Comparison of ENCODE assay signal across 8 cellular contexts in the genomic region with DNA sequence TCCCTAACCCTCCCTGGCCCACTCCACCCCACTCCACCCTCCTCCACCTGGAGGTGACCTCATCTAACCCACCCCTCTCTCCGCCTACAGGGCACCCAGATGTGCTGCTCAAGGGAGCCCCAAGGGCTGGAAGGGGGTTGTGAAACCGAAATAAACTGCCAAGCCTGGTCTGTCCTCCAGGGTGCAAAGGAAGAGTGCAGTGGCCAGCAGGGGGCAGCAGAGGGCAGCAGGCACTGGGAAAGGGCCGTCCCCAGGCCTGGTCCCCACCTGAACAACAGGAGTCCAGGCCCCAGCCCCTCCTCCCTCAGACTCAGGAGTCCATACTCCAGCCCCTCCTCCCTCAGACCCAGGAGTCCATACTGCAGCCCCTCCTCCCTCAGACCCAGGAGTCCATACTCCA. TPM values are rescaled to one million over a fixed set of nuclear protein-coding genes. Genes with fewer than 3 reads are reported as not detected.
DNase-seq lines count a peak whose midpoint lies in the region; ATAC-seq and TF ChIP-seq lines count a peak whose summit lies in the region.

No MANE protein-coding gene starts in this region.

- H3K9me3 ChIP-seq in Peyer's patch (no peaks in the 10 kb centered on the region), neuronal stem cell (replicated peaks in 1 of 2; ENCODE audit: control insufficient read depth in 2 of 2, insufficient read depth in 1 of 2, low read depth in 1 of 2, low read length in 2 of 2) (no peaks in the 10 kb centered on the region), testis (no peaks in the 10 kb centered on the region)

- H3K4me2 ChIP-seq in neuronal stem cell (ENCODE audit: insufficient read depth, low read length, poor library complexity, severe bottlenecking) = no peak overlapping the region

- peak overlapping the region; percentile 61 for H2AFZ ChIP-seq in neuronal stem cell (ENCODE audit: low read length)

- ATAC-seq in GM18909 (IDR thresholded peaks at IDR 0.05; ENCODE audit: poor library complexity, unreplicated experiment) = peak; percentile 67
- peak; percentile 95 to 97 for ATAC-seq in activated T-cell treated with anti-CD3 and anti-CD28 coated beads, Interleukin-2, amount 50 U/mL, for 72 hours (replicated peaks in 1 of 2)

- no peak overlapping the region for H4K91ac ChIP-seq in neuronal stem cell (ENCODE audit: low read depth, low read length, poor library complexity)

- peak overlapping the region; percentile 15 for H3K18ac ChIP-seq in neuronal stem cell (ENCODE audit: low read length)

- no peak overlapping the region for H3K4ac ChIP-seq in neuronal stem cell (ENCODE audit: low read length)

- TF ChIP-seq CTCF in Peyer's patch (IDR thresholded peaks at IDR 0.05) = peak; percentile 69 to 95 (median 90)
- TF ChIP-seq CTCF in testis (IDR thresholded peaks at IDR 0.05) = peak; percentile 92 to 95 (median 94)

- H3K27me3 ChIP-seq in Peyer's patch (no peaks in the 10 kb centered on the region), neuronal stem cell (ENCODE audit: control insufficient read depth in 3 of 3, insufficient read depth in 3 of 3, low read depth in 1 of 3, low read length in 3 of 3) (no peaks in the 10 kb centered on the region), testis (no peaks in the 10 kb centered on the region)

- H3K4me3 ChIP-seq in Jurkat, Clone E6-1 (ENCODE audit: low read length) = no peak overlapping the region
- H3K4me3 ChIP-seq in Peyer's patch (no peak overlapping the region), neuronal stem cell (ENCODE audit: low read length in 2 of 2) (no peak overlapping the region), testis (no peak overlapping the region)

- no peak overlapping the region for H2BK120ac ChIP-seq in neuronal stem cell (ENCODE audit: low read depth, low read length)

- no peak overlapping the region for H3K14ac ChIP-seq in neuronal stem cell (ENCODE audit: low read length)

- no peak overlapping the region for H4K8ac ChIP-seq in neuronal stem cell (ENCODE audit: low read depth, low read length)

- WGBS in neuronal stem cell (ENCODE audit: extremely low coverage in 2 of 2, insufficient read length in 2 of 2, insufficient replicate concordance in 1 of 2), 2 donors = no CpG with 5 or more reads among the region's 3 CpGs
- WGBS in testis, 2 donors = 28% methylated on average over 3 of the region's 3 CpGs; no CpG with 5 or more reads in 1 of the 2 donors

- H3K27me3 Mint-ChIP-seq in activated T-cell treated with anti-CD3 and anti-CD28 coated beads, Interleukin-2, amount 50 U/mL, for 72 hours (ENCODE audit: low read depth) = no peaks in the 10 kb centered on the region

- H3K27ac ChIP-seq in Peyer's patch (no peak overlapping the region), neuronal stem cell (replicated peaks; ENCODE audit: low read length) (no peak overlapping the region), testis (no peak overlapping the region)

- no peak overlapping the region for H3K27ac Mint-ChIP-seq in activated T-cell treated with anti-CD3 and anti-CD28 coated beads, Interleukin-2, amount 50 U/mL, for 72 hours

- H2BK5ac ChIP-seq in neuronal stem cell (ENCODE audit: low read length) = no peak overlapping the region

- intact Hi-C loops in testis (cut with DNase I; ENCODE audit: low total_unique reads) = no loop called here

- no peaks in the 10 kb centered on the region for H3K36me3 Mint-ChIP-seq in activated T-cell treated with anti-CD3 and anti-CD28 coated beads, Interleukin-2, amount 50 U/mL, for 72 hours (ENCODE audit: insufficient read depth in 2 of 2)

- H2BK12ac ChIP-seq in neuronal stem cell (ENCODE audit: low read length) = no peak overlapping the region

- H3K9me3 Mint-ChIP-seq in activated T-cell treated with anti-CD3 and anti-CD28 coated beads, Interleukin-2, amount 50 U/mL, for 72 hours = no peaks in the 10 kb centered on the region

- H3K9ac ChIP-seq in neuronal stem cell (ENCODE audit: low read depth, low read length, poor library complexity) = no peak overlapping the region

- H3K23ac ChIP-seq in neuronal stem cell (ENCODE audit: low read depth, low read length, poor library complexity) = no peak overlapping the region

- H3K4me1 Mint-ChIP-seq in activated T-cell treated with anti-CD3 and anti-CD28 coated beads, Interleukin-2, amount 50 U/mL, for 72 hours (ENCODE audit: low read depth) = peaks cover 8% of the 10 kb centered on the region

- DNase-seq in AG08396 (ENCODE audit: low spot score) (peak; percentile 90), Peyer's patch (peak; percentile 68 to 92 (median 88)), fibroblast of peridontal ligament (ENCODE audit: extremely low read depth) (peak; percentile 64), neuronal stem cell (ENCODE audit: low spot score) (peak; percentile 88), testis (peak; percentile 90)
- DNase-seq in Jurkat, Clone E6-1 (ENCODE audit: low read depth, low spot score) = peak; percentile 74
- DNase-seq in activated T-cell treated with anti-CD3 and anti-CD28 coated beads, Interleukin-2, amount 50 U/mL, for 72 hours = peak; percentile 86 to 90

- H3K79me1 ChIP-seq in neuronal stem cell (ENCODE audit: low read depth, low read length) = peaks cover 1% of the 10 kb centered on the region

- TF ChIP-seq POLR2A in Peyer's patch (IDR thresholded peaks at IDR 0.05) = no peak
- no peak for TF ChIP-seq POLR2A in testis (IDR thresholded peaks at IDR 0.05)

- peak overlapping the region; percentile 97 for H2BK15ac ChIP-seq in neuronal stem cell (ENCODE audit: low read length)

- H3K4me1 ChIP-seq in Peyer's patch (peaks cover 0 to 16% (median 0%) of the 10 kb centered on the region in 4 donors), neuronal stem cell (ENCODE audit: control insufficient read depth in 2 of 2, insufficient read depth in 1 of 2, low read depth in 1 of 2, low read length in 2 of 2) (peaks cover 7 to 16% of the 10 kb centered on the region in 2 donors), testis (no peaks in the 10 kb centered on the region)

- H3K36me3 ChIP-seq in Peyer's patch (peaks cover 0 to 19% (median 0%) of the 10 kb centered on the region in 3 donors), neuronal stem cell (replicated peaks in 1 of 2; ENCODE audit: control insufficient read depth in 2 of 2, insufficient read depth in 2 of 2, low read length in 2 of 2) (no peaks in the 10 kb centered on the region), testis (ENCODE audit: low read depth, missing control alignments) (no peaks in the 10 kb centered on the region)

- no peak overlapping the region for H2AK5ac ChIP-seq in neuronal stem cell (ENCODE audit: low read depth, low read length)

- no peak overlapping the region for H3K4me3 Mint-ChIP-seq in activated T-cell treated with anti-CD3 and anti-CD28 coated beads, Interleukin-2, amount 50 U/mL, for 72 hours

RNA-seq across cellular contexts. Expression of a gene that starts 8.4 kb away (rescaled TPM):
- polyA plus RNA-seq in Jurkat, Clone E6-1 (2012; ENCODE audit: insufficient read depth, insufficient read length) = not detected
- total RNA-seq in Peyer's patch (10 to 100 TPM; 32.2 to 40.2 (median 37.1) TPM), testis (100 to 1,000 TPM in 1 of 2 donors, 10 to 100 TPM in 1; 67.8 to 128 TPM)
- under 1 TPM in 1 of 2 donors, not detected in 1; 0.21 TPM for total RNA-seq in activated T-cell treated with anti-CD3 and anti-CD28 coated beads, Interleukin-2, amount 50 U/mL, for 72 hours
- polyA plus RNA-seq in neuronal stem cell (2013, experiment 1 of 2) = 28.4 TPM
- polyA plus RNA-seq in neuronal stem cell (2013, experiment 2 of 2) = 27.8 TPM
- polyA plus RNA-seq in testis (ENCODE audit: insufficient read depth, low read depth, low replicate concordance) = 113 TPM

RNA-seq across cellular contexts. Expression of a gene that starts 22.8 kb away (rescaled TPM):
- polyA plus RNA-seq in Jurkat, Clone E6-1 (2012; ENCODE audit: insufficient read depth, insufficient read length) = not detected
- 100 to 1,000 TPM in 3 of 4 donors, 10 to 100 TPM in 1; 84.2 to 197 (median 132) TPM for total RNA-seq in Peyer's patch
- not detected for total RNA-seq in activated T-cell treated with anti-CD3 and anti-CD28 coated beads, Interleukin-2, amount 50 U/mL, for 72 hours
- polyA plus RNA-seq in neuronal stem cell (2013, experiment 1 of 2) = 0.42 TPM
- polyA plus RNA-seq in neuronal stem cell (2013, experiment 2 of 2) = 0.43 TPM
- total RNA-seq in testis = 1 to 10 TPM; 4.9 to 6.9 TPM
- polyA plus RNA-seq in testis (ENCODE audit: insufficient read depth, low read depth, low replicate concordance) = 1.9 TPM

RNA-seq across cellular contexts. Expression of a gene that starts 45.6 kb away (rescaled TPM):
- polyA plus RNA-seq in Jurkat, Clone E6-1 (2012; ENCODE audit: insufficient read depth, insufficient read length) = 7.4 TPM
- total RNA-seq in Peyer's patch (100 to 1,000 TPM in 3 of 4 donors, 10 to 100 TPM in 1; 25.6 to 171 (median 122) TPM), testis (100 to 1,000 TPM; 268 to 278 TPM)
- total RNA-seq in activated T-cell treated with anti-CD3 and anti-CD28 coated beads, Interleukin-2, amount 50 U/mL, for 72 hours = 1 to 10 TPM; 2.8 to 3.3 TPM
- polyA plus RNA-seq in neuronal stem cell (2013, experiment 1 of 2) = 210 TPM
- polyA plus RNA-seq in neuronal stem cell (2013, experiment 2 of 2) = 208 TPM
- 158 TPM for polyA plus RNA-seq in testis (ENCODE audit: insufficient read depth, low read depth, low replicate concordance)

RNA-seq across cellular contexts. Expression of a gene that starts 52.0 kb away (rescaled TPM):
- 1.4 TPM for polyA plus RNA-seq in Jurkat, Clone E6-1 (2012; ENCODE audit: insufficient read depth, insufficient read length)
- total RNA-seq in Peyer's patch = 100 to 1,000 TPM in 3 of 4 donors, 10 to 100 TPM in 1; 45.4 to 136 (median 119) TPM
- 100 to 1,000 TPM; 192 to 208 TPM for total RNA-seq in activated T-cell treated with anti-CD3 and anti-CD28 coated beads, Interleukin-2, amount 50 U/mL, for 72 hours
- 1.8 TPM for polyA plus RNA-seq in neuronal stem cell (2013, experiment 1 of 2)
- polyA plus RNA-seq in neuronal stem cell (2013, experiment 2 of 2) = 1.5 TPM
- total RNA-seq in testis = 10 to 100 TPM; 31.7 to 38.1 TPM
- 15.5 TPM for polyA plus RNA-seq in testis (ENCODE audit: insufficient read depth, low read depth, low replicate concordance)

Comparison
In these comparisons a context has a peak if more than half of its experiments do, and no peak if none do; other contexts are left out.
1. RNA of a gene that starts 8.4 kb away (total RNA-seq): 67.8 to 128 TPM in testis and 32.2 to 40.2 TPM in Peyer's patch; 0.21 TPM in activated T-cell treated with anti-CD3 and anti-CD28 coated beads, Interleukin-2, amount 50 U/mL, for 72 hours; every median in the first group is over 10 times any median in the second.
2. RNA of a gene that starts 22.8 kb away (total RNA-seq): 84.2 to 197 TPM in Peyer's patch; 4.9 to 6.9 TPM in testis and not detected in activated T-cell treated with anti-CD3 and anti-CD28 coated beads, Interleukin-2, amount 50 U/mL, for 72 hours; every median in the first group is over 10 times any median in the second.
3. RNA of a gene that starts 45.6 kb away (total RNA-seq): 268 to 278 TPM in testis and 25.6 to 171 TPM in Peyer's patch; 2.8 to 3.3 TPM in activated T-cell treated with anti-CD3 and anti-CD28 coated beads, Interleukin-2, amount 50 U/mL, for 72 hours; every median in the first group is over 4 times any median in the second.
4. Peak in every context shown above with its lines, with median percentiles within 50 percentile points of each other: DNase-seq.